22 cellular contexts compared by ENCODE assay signal in genomic region chr3:64898941-64899340, GRCh38.
DNase-seq lines count a peak whose midpoint lies in the region; ATAC-seq, FAIRE-seq and TF ChIP-seq lines count a peak whose summit lies in the region.
"Had no signal": no experiment of that assay in that cellular context is flagged by ENCODE, and none has a peak within 500 bp of the region (broad histone marks: within the 10 kb centered on the region; RNA-seq: fewer than 3 reads in every experiment).

No MANE protein-coding gene starts in this region.

- peak; percentile 44 for DNase-seq in HS-5 (ENCODE audit: low read depth)
- DNase-seq in bronchial epithelial cell (ENCODE audit: low read depth): peak; percentile 39
- DNase-seq in smooth muscle cell (lab: John Stamatoyannopoulos, UW; ENCODE audit: unreplicated experiment): no peak
- DNase-seq in activated T-cell treated with anti-CD3 and anti-CD28 coated beads, Interleukin-2, amount 50 U/mL, for 24 hours: no peak
- no peak for DNase-seq in heart right ventricle
- DNase-seq: CD8-positive, alpha-beta T cell; COR-L47; DMS153; DMS79 treated with DMSO at 0.1 percent for 48 hours; EL; H7 had no signal

- FAIRE-seq in bronchial epithelial cell (lab: Jason Lieb, UNC): no peak
- FAIRE-seq: A204.1, D721Med, G401.6, GM12891, HepG2, HTR-8/SVneo had no signal

- H3K4me1 ChIP-seq in BLaER1: peaks cover 12% of the 10 kb centered on the region
- peaks cover 12% of the 10 kb centered on the region for H3K4me1 ChIP-seq in smooth muscle cell (ENCODE audit: low read depth)
- peaks cover 8 to 96% (median 68%) of the 10 kb centered on the region in 9 donors for H3K4me1 ChIP-seq in heart right ventricle

- H3K4me1 Mint-ChIP-seq in activated T-cell treated with anti-CD3 and anti-CD28 coated beads, Interleukin-2, amount 50 U/mL, for 24 hours (ENCODE audit: low read depth): no peaks in the 10 kb centered on the region
- H3K4me1 Mint-ChIP-seq: B cell, CD14-positive monocyte had no signal

- H3K36me3 Mint-ChIP-seq in activated T-cell treated with anti-CD3 and anti-CD28 coated beads, Interleukin-2, amount 50 U/mL, for 24 hours (ENCODE audit: low read depth): no peaks in the 10 kb centered on the region
- H3K36me3 Mint-ChIP-seq: CD14-positive monocyte; CD8-positive, alpha-beta T cell had no signal

- peaks cover 8% of the 10 kb centered on the region for H3F3A ChIP-seq in smooth muscle cell (ENCODE audit: low read depth)

- no peak overlapping the region for H3K4me3 ChIP-seq in BLaER1
- H3K4me3 ChIP-seq in bronchial epithelial cell (ENCODE audit: low read depth, low read length): no peak overlapping the region
- H3K4me3 ChIP-seq in smooth muscle cell: no peak overlapping the region
- H3K4me3 ChIP-seq in heart right ventricle: no peak overlapping the region
- H3K4me3 ChIP-seq: GM23338 had no signal

- intact Hi-C loops in heart right ventricle (cut with DNase I): loop anchor here in 2 of 10 donors (5.0 to 10.0 kb wide), 2 partner anchors 204 to 212 kb away; partner anchors contain the start of gene ADAMTS9 (in 1 of the 2)

- H3K9ac ChIP-seq in BLaER1: no peak overlapping the region
- no peak overlapping the region for H3K9ac ChIP-seq in smooth muscle cell (ENCODE audit: low read depth)

- H4K20me1 ChIP-seq in BLaER1: no peaks in the 10 kb centered on the region
- no peaks in the 10 kb centered on the region for H4K20me1 ChIP-seq in smooth muscle cell (ENCODE audit: low read depth)

- H3K27ac ChIP-seq in BLaER1 (no peak overlapping the region), smooth muscle cell (ENCODE audit: low read depth) (peak overlapping the region; percentile 16), heart right ventricle (peak overlapping the region in 3 of 10 donors; percentile 11 to 91 (median 37))

- H2AFZ ChIP-seq in smooth muscle cell (ENCODE audit: low read depth): no peak overlapping the region
- H2AFZ ChIP-seq: GM23338 had no signal

- no peak overlapping the region for H3K4me3 Mint-ChIP-seq in activated T-cell treated with anti-CD3 and anti-CD28 coated beads, Interleukin-2, amount 50 U/mL, for 24 hours
- H3K4me3 Mint-ChIP-seq: B cell; CD14-positive monocyte; CD8-positive, alpha-beta T cell; GM23338 had no signal

- H3K36me3 ChIP-seq in BLaER1 (no peaks in the 10 kb centered on the region), bronchial epithelial cell (ENCODE audit: control insufficient read depth, insufficient read depth, low read length) (no peaks in the 10 kb centered on the region), smooth muscle cell (ENCODE audit: low read depth) (no peaks in the 10 kb centered on the region), heart right ventricle (no peaks in the 10 kb centered on the region)

- H3K79me2 ChIP-seq in smooth muscle cell (ENCODE audit: low read depth): no peaks in the 10 kb centered on the region

- no peak for TF ChIP-seq CTCF in bronchial epithelial cell (IDR thresholded peaks at IDR 0.05; ENCODE audit: insufficient read depth, low read length, severe bottlenecking)
- TF ChIP-seq CTCF in smooth muscle cell (IDR thresholded peaks at IDR 0.05; ENCODE audit: borderline replicate concordance, insufficient read depth, poor library complexity, severe bottlenecking): no peak
- TF ChIP-seq CTCF in heart right ventricle (IDR thresholded peaks at IDR 0.05): no peak

- H3K9me3 Mint-ChIP-seq in activated T-cell treated with anti-CD3 and anti-CD28 coated beads, Interleukin-2, amount 50 U/mL, for 24 hours: peaks cover 9% of the 10 kb centered on the region
- H3K9me3 Mint-ChIP-seq: GM23338 had no signal

- H3K9me3 ChIP-seq in BLaER1 (no peaks in the 10 kb centered on the region), smooth muscle cell (replicated peaks; ENCODE audit: low read depth) (no peaks in the 10 kb centered on the region), heart right ventricle (no peaks in the 10 kb centered on the region)

- WGBS in smooth muscle cell (ENCODE audit: low lambda C conversion rate): 17% methylated on average over 1 of the region's 1 CpG
- WGBS in heart right ventricle, 2 donors: 90 to 98% methylated on average over 1 of the region's 1 CpG

- no peak overlapping the region for H3K27ac Mint-ChIP-seq in activated T-cell treated with anti-CD3 and anti-CD28 coated beads, Interleukin-2, amount 50 U/mL, for 24 hours
- H3K27ac Mint-ChIP-seq: B cell; CD14-positive monocyte; CD8-positive, alpha-beta T cell; GM23338 had no signal

- ATAC-seq in GM21447 (IDR thresholded peaks at IDR 0.05; ENCODE audit: unreplicated experiment) (no peak), heart right ventricle (no peak)
- ATAC-seq: CD8-positive, alpha-beta T cell; GM23338; HepG2 had no signal

- H3K4me2 ChIP-seq in BLaER1: peak overlapping the region; percentile 65
- peak overlapping the region; percentile 29 for H3K4me2 ChIP-seq in smooth muscle cell
- H3K4me2 ChIP-seq: GM23338 had no signal

- no peaks in the 10 kb centered on the region for H3K27me3 ChIP-seq in BLaER1
- H3K27me3 ChIP-seq in bronchial epithelial cell (ENCODE audit: control insufficient read depth, insufficient read depth, low read length): peaks cover 2% of the 10 kb centered on the region
- H3K27me3 ChIP-seq in smooth muscle cell (ENCODE audit: low read depth): no peaks in the 10 kb centered on the region
- no peaks in the 10 kb centered on the region for H3K27me3 ChIP-seq in heart right ventricle

- no peaks in the 10 kb centered on the region for H3K27me3 Mint-ChIP-seq in activated T-cell treated with anti-CD3 and anti-CD28 coated beads, Interleukin-2, amount 50 U/mL, for 24 hours
- H3K27me3 Mint-ChIP-seq: B cell had no signal

Comparison
In these comparisons a context has a peak if more than half of its experiments do, and no peak if none do; other contexts are left out.
1. DNase-seq: peak in HS-5 (single experiment) and bronchial epithelial cell (single experiment); none in smooth muscle cell (single experiment), activated T-cell treated with anti-CD3 and anti-CD28 coated beads, Interleukin-2, amount 50 U/mL, for 24 hours (single experiment) and heart right ventricle (0 of 2).